In genomic region chr7:48781783-48782182, GRCh38 we compare ENCODE assay signal across 15 cellular contexts.
DNase-seq lines count a peak whose midpoint lies in the region; ATAC-seq, FAIRE-seq and TF ChIP-seq lines count a peak whose summit lies in the region.
"Had no signal": no experiment of that assay in that cellular context is flagged by ENCODE, and none has a peak within 500 bp of the region (broad histone marks: within the 10 kb centered on the region; RNA-seq: fewer than 3 reads in every experiment).

No MANE protein-coding gene starts in this region.

- H3K9me3 ChIP-seq in astrocyte (ENCODE audit: insufficient read depth, low read depth, low read length) (no peaks in the 10 kb centered on the region), esophagus muscularis mucosa (no peaks in the 10 kb centered on the region)
- H3K9me3 ChIP-seq: heart right ventricle had no signal

- H3K4me1 ChIP-seq in astrocyte (ENCODE audit: insufficient read depth, low read length) (peaks cover 5% of the 10 kb centered on the region), esophagus muscularis mucosa (no peaks in the 10 kb centered on the region)
- H3K4me1 ChIP-seq: heart right ventricle had no signal

- no peak overlapping the region for H3K27ac ChIP-seq in astrocyte (ENCODE audit: low read depth, low read length)
- no peak overlapping the region for H3K27ac ChIP-seq in esophagus muscularis mucosa (replicated peaks in 1 of 4)
- H3K27ac ChIP-seq: heart right ventricle had no signal

- peak in 1 of 2 donors; percentile 14 for DNase-seq in stimulated activated naive CD8-positive, alpha-beta T cell treated with anti-CD3 and anti-CD28 coated beads, Interleukin-15, amount 100 ng/mL, for 72 hours
- no peak for DNase-seq in stimulated activated naive CD8-positive, alpha-beta T cell treated with anti-CD3 and anti-CD28 coated beads, Interleukin-15, Interleukin-2, amounts not matched to agents 100 U/mL and 50 U/mL, for 24 hours
- DNase-seq in NCI-H69 (lab: John Stamatoyannopoulos, UW) (peak; percentile 42), astrocyte (ENCODE audit: low read depth) (peak; percentile 39), esophagus muscularis mucosa (ENCODE audit: extremely low spot score) (no peak)
- DNase-seq in natural killer cell treated with Interleukin-12 subunit alpha and Interleukin-12 subunit beta and Interleukin-15 and Interleukin-18, amount 100 ng/mL, for 72 hours (ENCODE audit: low spot score): no peak
- DNase-seq: heart right ventricle; NCI-H146; NCI-H526 treated with DMSO at 0.1 percent for 48 hours; stimulated activated CD4-positive, alpha-beta T cell treated with anti-CD3 and anti-CD28 coated beads, Interleukin-12 subunit alpha, Interleukin-12 subunit beta, amount 100 ng/mL, for 4 hours had no signal

- no peak overlapping the region for H2AFZ ChIP-seq in astrocyte (ENCODE audit: low read depth, low read length)

- no peaks in the 10 kb centered on the region for H3K36me3 ChIP-seq in astrocyte (ENCODE audit: insufficient read depth, low read length)
- no peaks in the 10 kb centered on the region for H3K36me3 ChIP-seq in esophagus muscularis mucosa
- H3K36me3 ChIP-seq: heart right ventricle had no signal

- no peak overlapping the region for H3K9ac ChIP-seq in astrocyte (ENCODE audit: low read length)

- ATAC-seq in stimulated activated naive CD8-positive, alpha-beta T cell treated with anti-CD3 and anti-CD28 coated beads, Interleukin-15, amount 100 ng/mL, for 72 hours: peak; percentile 83
- ATAC-seq in stimulated activated naive CD8-positive, alpha-beta T cell treated with anti-CD3 and anti-CD28 coated beads, Interleukin-15, Interleukin-2, amounts not matched to agents 100 U/mL and 50 U/mL, for 24 hours: no peak
- ATAC-seq in HG03139 (IDR thresholded peaks at IDR 0.05; ENCODE audit: unreplicated experiment) (no peak), GM19023 (IDR thresholded peaks at IDR 0.05; ENCODE audit: unreplicated experiment) (no peak)
- ATAC-seq in natural killer cell treated with Interleukin-12 subunit alpha and Interleukin-12 subunit beta and Interleukin-15 and Interleukin-18, amount 100 ng/mL, for 72 hours: no peak
- ATAC-seq: heart right ventricle, HepG2 had no signal

- TF ChIP-seq POLR2A in esophagus muscularis mucosa (IDR thresholded peaks at IDR 0.05; ENCODE audit: low read depth): no peak

- H3K27me3 Mint-ChIP-seq in stimulated activated naive CD8-positive, alpha-beta T cell treated with anti-CD3 and anti-CD28 coated beads, Interleukin-15, amount 100 ng/mL, for 72 hours: no peaks in the 10 kb centered on the region
- no peaks in the 10 kb centered on the region for H3K27me3 Mint-ChIP-seq in astrocyte (ENCODE audit: low read depth, unreplicated experiment)
- no peaks in the 10 kb centered on the region for H3K27me3 Mint-ChIP-seq in natural killer cell treated with Interleukin-12 subunit alpha and Interleukin-12 subunit beta and Interleukin-15 and Interleukin-18, amount 100 ng/mL, for 72 hours
- H3K27me3 Mint-ChIP-seq: activated naive CD4-positive, alpha-beta T cell treated with anti-CD3 and anti-CD28 coated beads, Interleukin-2, amount 50 U/mL, for 24 hours; progenitor cell of endocrine pancreas had no signal

- intact Hi-C loops in esophagus muscularis mucosa (cut with DNase I): no loop called here

- peaks cover 11 to 12% of the 10 kb centered on the region in 2 donors for H3K9me3 Mint-ChIP-seq in stimulated activated naive CD8-positive, alpha-beta T cell treated with anti-CD3 and anti-CD28 coated beads, Interleukin-15, amount 100 ng/mL, for 72 hours
- H3K9me3 Mint-ChIP-seq in astrocyte (ENCODE audit: unreplicated experiment): peaks cover 3% of the 10 kb centered on the region
- peaks cover 19% of the 10 kb centered on the region for H3K9me3 Mint-ChIP-seq in natural killer cell treated with Interleukin-12 subunit alpha and Interleukin-12 subunit beta and Interleukin-15 and Interleukin-18, amount 100 ng/mL, for 72 hours

- TF ChIP-seq CTCF in astrocyte (IDR thresholded peaks at IDR 0.05; ENCODE audit: insufficient read depth, low read depth, low read length): no peak
- no peak for TF ChIP-seq CTCF in esophagus muscularis mucosa (IDR thresholded peaks at IDR 0.05)

- H3K27me3 ChIP-seq in astrocyte (ENCODE audit: insufficient read depth, low read length): no peaks in the 10 kb centered on the region
- no peaks in the 10 kb centered on the region for H3K27me3 ChIP-seq in esophagus muscularis mucosa

- no peak for TF ChIP-seq EP300 in esophagus muscularis mucosa (IDR thresholded peaks at IDR 0.05)

- no peak overlapping the region for H3K4me2 ChIP-seq in astrocyte (ENCODE audit: low read length)

- H3K79me2 ChIP-seq in astrocyte (ENCODE audit: insufficient read depth, low read length): no peaks in the 10 kb centered on the region

- no peaks in the 10 kb centered on the region for H4K20me1 ChIP-seq in astrocyte (ENCODE audit: insufficient read depth, low read length)

- WGBS in esophagus muscularis mucosa: 33% methylated on average over 2 of the region's 2 CpGs

- H3K4me3 Mint-ChIP-seq in stimulated activated naive CD8-positive, alpha-beta T cell treated with anti-CD3 and anti-CD28 coated beads, Interleukin-15, amount 100 ng/mL, for 72 hours: no peak overlapping the region
- H3K4me3 Mint-ChIP-seq in astrocyte (ENCODE audit: unreplicated experiment): no peak overlapping the region
- H3K4me3 Mint-ChIP-seq in natural killer cell treated with Interleukin-12 subunit alpha and Interleukin-12 subunit beta and Interleukin-15 and Interleukin-18, amount 100 ng/mL, for 72 hours: no peak overlapping the region
- H3K4me3 Mint-ChIP-seq: activated naive CD4-positive, alpha-beta T cell treated with anti-CD3 and anti-CD28 coated beads, Interleukin-2, amount 50 U/mL, for 24 hours had no signal

- no peak for FAIRE-seq in astrocyte (lab: Jason Lieb, UNC)
- FAIRE-seq: HepG2 had no signal

- no peak overlapping the region for H3K27ac Mint-ChIP-seq in stimulated activated naive CD8-positive, alpha-beta T cell treated with anti-CD3 and anti-CD28 coated beads, Interleukin-15, amount 100 ng/mL, for 72 hours
- H3K27ac Mint-ChIP-seq in astrocyte (ENCODE audit: unreplicated experiment): peak overlapping the region; percentile 80
- H3K27ac Mint-ChIP-seq in natural killer cell treated with Interleukin-12 subunit alpha and Interleukin-12 subunit beta and Interleukin-15 and Interleukin-18, amount 100 ng/mL, for 72 hours: no peak overlapping the region
- H3K27ac Mint-ChIP-seq: activated naive CD4-positive, alpha-beta T cell treated with anti-CD3 and anti-CD28 coated beads, Interleukin-2, amount 50 U/mL, for 24 hours; progenitor cell of endocrine pancreas had no signal

- no peak overlapping the region for H3K4me3 ChIP-seq in astrocyte (ENCODE audit: insufficient read depth, low read depth, low read length)
- H3K4me3 ChIP-seq in esophagus muscularis mucosa: no peak overlapping the region
- H3K4me3 ChIP-seq: heart right ventricle had no signal

- H3K4me1 Mint-ChIP-seq in stimulated activated naive CD8-positive, alpha-beta T cell treated with anti-CD3 and anti-CD28 coated beads, Interleukin-15, amount 100 ng/mL, for 72 hours: no peaks in the 10 kb centered on the region
- peaks cover 10% of the 10 kb centered on the region for H3K4me1 Mint-ChIP-seq in astrocyte (ENCODE audit: low read depth, unreplicated experiment)
- no peaks in the 10 kb centered on the region for H3K4me1 Mint-ChIP-seq in natural killer cell treated with Interleukin-12 subunit alpha and Interleukin-12 subunit beta and Interleukin-15 and Interleukin-18, amount 100 ng/mL, for 72 hours (ENCODE audit: low read depth in 2 of 2)
- H3K4me1 Mint-ChIP-seq: activated naive CD4-positive, alpha-beta T cell treated with anti-CD3 and anti-CD28 coated beads, Interleukin-2, amount 50 U/mL, for 24 hours had no signal

- H3K36me3 Mint-ChIP-seq in astrocyte (ENCODE audit: low read depth, unreplicated experiment): no peaks in the 10 kb centered on the region
- no peaks in the 10 kb centered on the region for H3K36me3 Mint-ChIP-seq in natural killer cell treated with Interleukin-12 subunit alpha and Interleukin-12 subunit beta and Interleukin-15 and Interleukin-18, amount 100 ng/mL, for 72 hours
- H3K36me3 Mint-ChIP-seq: activated naive CD4-positive, alpha-beta T cell treated with anti-CD3 and anti-CD28 coated beads, Interleukin-2, amount 50 U/mL, for 24 hours had no signal

Comparison
In these comparisons a context has a peak if more than half of its experiments do, and no peak if none do; other contexts are left out.
1. DNase-seq: peak in NCI-H69 (single experiment) and astrocyte (single experiment); none in stimulated activated naive CD8-positive, alpha-beta T cell treated with anti-CD3 and anti-CD28 coated beads, Interleukin-15, Interleukin-2, amounts not matched to agents 100 U/mL and 50 U/mL, for 24 hours (single experiment), natural killer cell treated with Interleukin-12 subunit alpha and Interleukin-12 subunit beta and Interleukin-15 and Interleukin-18, amount 100 ng/mL, for 72 hours (single experiment) and esophagus muscularis mucosa (single experiment).